In the genomic region with DNA sequence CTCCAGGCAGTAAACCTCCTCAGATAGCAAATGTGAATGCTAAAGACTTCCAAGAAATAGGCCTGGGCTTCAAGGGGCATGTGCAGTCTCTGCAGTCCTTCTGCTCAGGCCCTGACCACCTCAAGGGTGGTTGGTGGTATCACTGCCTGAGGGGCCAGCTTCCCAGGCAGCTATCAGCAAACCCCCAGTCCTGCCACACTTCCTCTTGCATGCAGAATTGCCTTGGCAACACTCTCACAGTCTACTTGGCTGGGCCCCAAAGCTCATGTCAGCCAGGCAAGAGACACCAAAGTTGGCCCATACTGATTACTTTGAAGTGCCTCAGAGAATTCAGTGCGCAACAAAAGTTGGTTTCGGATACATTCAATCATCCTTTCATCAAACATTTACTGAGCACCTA, we compare ENCODE assay signal across 1 cellular context.
A peak's percentile ranks its signal among the peaks of the same experiment; 100 is the strongest.
TF ChIP-seq lines count a peak whose summit lies in the region.

No MANE protein-coding gene starts in this region.

TF ChIP-seq in GM12878, 131 proteins besides CTCF, POLR2A, EP300 and RAD21:
- TF ChIP-seq SREBF1 (IDR thresholded peaks at IDR 0.05; ENCODE audit: low read length) (no peak), SPI1 (IDR thresholded peaks at IDR 0.05; ENCODE audit: borderline replicate concordance, insufficient read depth, low read depth, low read length) (peak; percentile 57; the same call in 1 of the 2 replicates), RB1 (IDR thresholded peaks at IDR 0.05; ENCODE audit: borderline replicate concordance) (no peak)
